33 cellular contexts compared by ENCODE assay signal in genomic region chr10:86048571-86048970, GRCh38.
"Had no signal": no experiment of that assay in that cellular context is flagged by ENCODE, and none has a peak within 500 bp of the region (broad histone marks: within the 10 kb centered on the region; RNA-seq: fewer than 3 reads in every experiment).

No MANE protein-coding gene starts in this region.

- H3K4me3 ChIP-seq: ascending aorta, cardiac muscle cell, MG63, SJSA1 had no signal

- H3K9ac ChIP-seq: SK-N-SH had no signal

- H3K9me3 ChIP-seq: ascending aorta, MG63, SJSA1, SK-N-SH had no signal

- H3K4me2 ChIP-seq: SK-N-SH had no signal

- H3K27me3 ChIP-seq: ascending aorta, cardiac muscle cell, MG63, SJSA1 had no signal

- H3K4me1 ChIP-seq: ascending aorta, SJSA1 had no signal

- H3K4me1 Mint-ChIP-seq: WTC11 had no signal

- ATAC-seq: activated CD4-positive, alpha-beta T cell treated with anti-CD3 and anti-CD28 coated beads for 36 hours; activated CD4-positive, CD25-positive, alpha-beta regulatory T cell treated with anti-CD3 and anti-CD28 coated beads, Interleukin-2, amount 50 U/mL, for 24 hours; activated CD8-positive, alpha-beta T cell treated with anti-CD3 and anti-CD28 coated beads, Interleukin-2, amount 10 ng/mL, durations not matched to agents 7 days and 5 days; Panc1; WTC11 had no signal

- H3K27ac Mint-ChIP-seq: activated CD4-positive, alpha-beta T cell treated with anti-CD3 and anti-CD28 coated beads for 36 hours; activated CD4-positive, alpha-beta T cell treated with anti-CD3 and anti-CD28 coated beads, Interleukin-2, amount 10 ng/mL, durations not matched to agents 7 days and 5 days; activated CD8-positive, alpha-beta T cell treated with anti-CD3 and anti-CD28 coated beads, Interleukin-2, amount 10 ng/mL, durations not matched to agents 7 days and 5 days; activated naive CD4-positive, alpha-beta T cell treated with anti-CD3 and anti-CD28 coated beads, Interleukin-2, amount 50 U/mL, for 24 hours; activated T-helper 2 cell treated with anti-CD3 and anti-CD28 coated beads, Interferon-gamma antibody, Interleukin-2, Interleukin-4, amounts not matched to agents 10 μg/mL and 5 μg/mL and 100 μg/mL, durations not matched to agents 14 hours and 24 hours and 36 hours; T-helper 1 cell treated with Interleukin-12 subunit alpha and Interleukin-12 subunit beta and Interleukin-4 antibody, amounts not matched to agents 30 μg/mL and 1 μg/mL, for 36 hours; T-helper 2 cell treated with Interferon-gamma antibody and Interleukin-4, amounts not matched to agents 5 μg/mL and 100 μg/mL, for 36 hours; WTC11 had no signal

- H3K9me3 Mint-ChIP-seq: activated naive CD4-positive, alpha-beta T cell treated with anti-CD3 and anti-CD28 coated beads, Interleukin-2, amount 50 U/mL, for 24 hours; activated naive CD8-positive, alpha-beta T cell treated with anti-CD3 and anti-CD28 coated beads, Interleukin-2, amount 10 ng/mL, durations not matched to agents 7 days and 5 days; activated T-cell treated with anti-CD3 and anti-CD28 coated beads, Interleukin-2, amount 50 U/mL, for 24 hours; activated T-helper 2 cell treated with anti-CD3 and anti-CD28 coated beads, Interferon-gamma antibody, Interleukin-2, Interleukin-4, amounts not matched to agents 10 μg/mL and 5 μg/mL and 100 μg/mL, durations not matched to agents 14 hours and 24 hours and 36 hours; T-helper 1 cell treated with Interleukin-12 subunit alpha and Interleukin-12 subunit beta and Interleukin-4 antibody, amounts not matched to agents 30 μg/mL and 1 μg/mL, for 36 hours; T-helper 2 cell treated with Interferon-gamma antibody and Interleukin-4, amounts not matched to agents 5 μg/mL and 100 μg/mL, for 36 hours; WTC11 had no signal

- DNase-seq: activated CD4-positive, alpha-beta T cell treated with anti-CD3 and anti-CD28 coated beads for 36 hours; activated CD4-positive, alpha-beta T cell treated with anti-CD3 and anti-CD28 coated beads, Interleukin-2, amount 10 ng/mL, durations not matched to agents 7 days and 5 days; activated CD4-positive, alpha-beta T cell treated with anti-CD3 and anti-CD28 coated beads, Interleukin-2, amount 50 U/mL, for 48 hours; activated CD8-positive, alpha-beta T cell treated with anti-CD3 and anti-CD28 coated beads, Interleukin-2, amount 10 ng/mL, durations not matched to agents 7 days and 5 days; activated gamma-delta T cell; activated naive CD4-positive, alpha-beta T cell treated with Interleukin-2 at 50 U/mL for 16 hours; activated naive CD8-positive, alpha-beta T cell treated with anti-CD3 and anti-CD28 coated beads, Interleukin-2, amount 10 ng/mL, durations not matched to agents 7 days and 5 days; activated T-cell treated with anti-CD3 and anti-CD28 coated beads, Interleukin-2, amount 50 U/mL, for 24 hours; amygdala; Kasumi-1; MG63; NCI-H1048; NCI-H1105 treated with DMSO at 0.1 percent for 48 hours; NCI-H1436; NCI-H1694; NCI-H1930; NCI-H2081 treated with DMSO at 0.1 percent for 48 hours; NCI-H226; NCI-H446 treated with DMSO at 0.1 percent for 48 hours; NCI-H524; SHP77; SK-N-SH had no signal

- FAIRE-seq: TTC549 had no signal

- H3K36me3 ChIP-seq: ascending aorta, cardiac muscle cell, MG63, SJSA1 had no signal

- H3K4me3 Mint-ChIP-seq: activated CD4-positive, alpha-beta T cell treated with anti-CD3 and anti-CD28 coated beads for 36 hours; activated CD4-positive, alpha-beta T cell treated with anti-CD3 and anti-CD28 coated beads, Interleukin-2, amount 10 ng/mL, durations not matched to agents 7 days and 5 days; activated CD8-positive, alpha-beta T cell treated with anti-CD3 and anti-CD28 coated beads, Interleukin-2, amount 10 ng/mL, durations not matched to agents 7 days and 5 days; activated naive CD4-positive, alpha-beta T cell treated with anti-CD3 and anti-CD28 coated beads, Interleukin-2, amount 50 U/mL, for 24 hours; activated naive CD8-positive, alpha-beta T cell treated with anti-CD3 and anti-CD28 coated beads, Interleukin-2, amount 10 ng/mL, durations not matched to agents 7 days and 5 days; activated T-cell treated with anti-CD3 and anti-CD28 coated beads, Interleukin-2, amount 50 U/mL, for 24 hours; T-helper 1 cell treated with Interleukin-12 subunit alpha and Interleukin-12 subunit beta and Interleukin-4 antibody, amounts not matched to agents 30 μg/mL and 1 μg/mL, for 36 hours; T-helper 2 cell treated with Interferon-gamma antibody and Interleukin-4, amounts not matched to agents 5 μg/mL and 100 μg/mL, for 36 hours; WTC11 had no signal

- H3K27ac ChIP-seq: ascending aorta, cardiac muscle cell, SJSA1 had no signal

- H3K36me3 Mint-ChIP-seq: activated naive CD4-positive, alpha-beta T cell treated with anti-CD3 and anti-CD28 coated beads, Interleukin-2, amount 50 U/mL, for 24 hours; activated naive CD8-positive, alpha-beta T cell treated with anti-CD3 and anti-CD28 coated beads, Interleukin-2, amount 10 ng/mL, durations not matched to agents 7 days and 5 days; WTC11 had no signal
